Comparison of ENCODE assay signal across 8 cellular contexts in the genomic region with DNA sequence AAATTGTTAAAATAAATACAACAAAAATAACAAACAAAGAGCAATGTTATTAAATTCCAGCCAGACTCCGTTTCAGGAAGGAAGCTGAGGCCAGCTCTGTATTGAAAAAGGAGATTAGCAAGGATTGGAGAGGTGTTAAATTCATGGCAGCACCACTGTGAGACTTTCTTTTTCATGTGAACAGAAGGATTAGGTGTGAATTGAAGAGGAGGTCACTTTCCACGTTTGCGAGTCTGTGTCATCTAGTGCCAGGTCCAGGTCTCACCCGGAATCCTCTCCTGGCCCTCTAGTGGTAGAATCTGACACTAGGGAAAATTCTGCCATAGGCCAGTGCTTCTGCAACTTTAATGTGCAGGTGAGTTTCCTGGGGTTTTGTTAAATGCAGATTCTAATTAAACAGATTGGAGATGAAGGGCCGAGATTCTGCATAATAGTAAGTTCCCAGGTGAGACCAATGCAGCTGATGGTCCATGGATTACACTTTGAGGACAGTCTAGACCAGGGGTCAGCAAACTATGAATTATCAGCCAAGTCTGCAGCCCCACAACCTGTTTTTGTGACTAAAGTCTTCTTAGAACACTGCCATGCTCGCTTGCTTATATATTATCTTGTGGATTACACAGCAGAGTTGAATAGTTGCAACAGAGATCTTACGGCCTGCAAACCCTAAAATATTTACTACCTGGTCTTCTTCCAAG. TPM values are rescaled to one million over a fixed set of nuclear protein-coding genes. Genes with fewer than 3 reads are reported as not detected.
DNase-seq lines count a peak whose midpoint lies in the region; ATAC-seq and TF ChIP-seq lines count a peak whose summit lies in the region.

No MANE protein-coding gene starts in this region.

- H3K79me2 ChIP-seq in GM23338 (replicated peaks; ENCODE audit: insufficient read depth): no peaks in the 10 kb centered on the region

- H3K27me3 Mint-ChIP-seq in Calu3 (ENCODE audit: unreplicated experiment) (peaks cover 79% of the 10 kb centered on the region), GM23338 (ENCODE audit: insufficient read depth, low read depth, poor library complexity) (peaks cover 3% of the 10 kb centered on the region), nephron progenitor cell (ENCODE audit: low read depth, poor library complexity) (peaks cover 60% of the 10 kb centered on the region)

- H3K36me3 Mint-ChIP-seq in Calu3 (ENCODE audit: insufficient read depth, unreplicated experiment) (no peaks in the 10 kb centered on the region), GM23338 (ENCODE audit: low read depth) (no peaks in the 10 kb centered on the region), nephron progenitor cell (ENCODE audit: low read depth) (no peaks in the 10 kb centered on the region)

- no peaks in the 10 kb centered on the region for H3K9me3 ChIP-seq in Peyer's patch

- TF ChIP-seq POLR2A in Peyer's patch (IDR thresholded peaks at IDR 0.05): no peak

- CTCF ChIA-PET in Calu3 (lab: Charles Lee): interaction anchor here (1.0 to 1.6 kb wide), 2 partner anchors 38 to 225 kb away, joined by 3 to 4 read pairs; no protein-coding TSS in a partner anchor

- H3K4me1 Mint-ChIP-seq in Calu3 (ENCODE audit: low read depth, unreplicated experiment) (no peaks in the 10 kb centered on the region), GM23338 (peaks cover 26% of the 10 kb centered on the region), nephron progenitor cell (no peaks in the 10 kb centered on the region)

- no peaks in the 10 kb centered on the region for H3K9me2 ChIP-seq in GM23338 (ENCODE audit: insufficient read depth)

- ATAC-seq in GM23338 (peak; percentile 91), GM18870 (IDR thresholded peaks at IDR 0.05; ENCODE audit: unreplicated experiment) (no peak), GM21576 (IDR thresholded peaks at IDR 0.05; ENCODE audit: unreplicated experiment) (no peak)

- H3K4me1 ChIP-seq in GM23338 (ENCODE audit: insufficient read depth) (peaks cover under 1% of the 10 kb centered on the region), Peyer's patch (peaks cover 0 to 6% (median 0%) of the 10 kb centered on the region in 4 donors)

- no TSS peak for BruUV-seq in Calu3 (replicated peaks; lab: Mats Ljungman, UMichigan)

- no peaks in the 10 kb centered on the region for H3K9me3 Mint-ChIP-seq in Calu3 (ENCODE audit: low read depth, unreplicated experiment)
- no peaks in the 10 kb centered on the region for H3K9me3 Mint-ChIP-seq in GM23338
- H3K9me3 Mint-ChIP-seq in nephron progenitor cell: no peaks in the 10 kb centered on the region

- H3K4me3 ChIP-seq in GM23338 (no peak overlapping the region), Peyer's patch (no peak overlapping the region), epithelial cell of proximal tubule (ENCODE audit: low read depth, low read length) (no peak overlapping the region)

- H3K27me3 ChIP-seq in GM23338 (ENCODE audit: insufficient read depth): no peaks in the 10 kb centered on the region
- no peaks in the 10 kb centered on the region for H3K27me3 ChIP-seq in Peyer's patch

- H3K4me2 ChIP-seq in GM23338: no peak overlapping the region

- H3K36me3 ChIP-seq in GM23338 (ENCODE audit: insufficient read depth): no peaks in the 10 kb centered on the region
- no peaks in the 10 kb centered on the region for H3K36me3 ChIP-seq in Peyer's patch

- no peak overlapping the region for H3K4me3 Mint-ChIP-seq in Calu3 (ENCODE audit: low read depth, unreplicated experiment)
- H3K4me3 Mint-ChIP-seq in GM23338: no peak overlapping the region
- H3K4me3 Mint-ChIP-seq in nephron progenitor cell: no peak overlapping the region

- no peak overlapping the region for H2AFZ ChIP-seq in GM23338

- H3F3A ChIP-seq in GM23338 (replicated peaks; ENCODE audit: low read depth): no peaks in the 10 kb centered on the region

- DNase-seq in Calu3 (peak; percentile 56), GM23338 (ENCODE audit: low spot score) (peak; percentile 80), Peyer's patch (peak in 1 of 3 donors; percentile 52), epithelial cell of proximal tubule (ENCODE audit: low read depth) (no peak), nephron progenitor cell (peak; percentile 40)
- no peak for DNase-seq in stimulated activated naive CD4-positive, alpha-beta T cell (lab: John Stamatoyannopoulos, UW)

- intact Hi-C loops in Calu3 (cut with micrococcal nuclease; ENCODE audit: unreplicated experiment): no loop called here

- H3K27ac ChIP-seq in GM23338 (ENCODE audit: low read depth) (no peak overlapping the region), Peyer's patch (no peak overlapping the region)

- H4K20me1 ChIP-seq in GM23338 (replicated peaks; ENCODE audit: insufficient read depth): no peaks in the 10 kb centered on the region

- TF ChIP-seq CTCF in Calu3 (IDR thresholded peaks at IDR 0.05; ENCODE audit: unreplicated experiment): peak; percentile 60
- TF ChIP-seq CTCF in GM23338 (conservative IDR thresholded peaks at IDR 0.05; ENCODE audit: low read depth in 2 of 2): peak; percentile 75 to 89
- TF ChIP-seq CTCF in Peyer's patch (IDR thresholded peaks at IDR 0.05): peak; percentile 21 to 65 (median 58)
- peak; percentile 93 for TF ChIP-seq CTCF in epithelial cell of proximal tubule (conservative IDR thresholded peaks at IDR 0.05; ENCODE audit: low read depth, low read length)
- peak; percentile 86 for TF ChIP-seq CTCF in nephron progenitor cell (IDR thresholded peaks at IDR 0.05)

- H3K27ac Mint-ChIP-seq in Calu3 (ENCODE audit: unreplicated experiment) (no peak overlapping the region), GM23338 (no peak overlapping the region), nephron progenitor cell (no peak overlapping the region)

TF ChIP-seq in GM23338, 12 proteins besides CTCF, POLR2A, EP300 and RAD21:
- TF ChIP-seq JUNB (IDR thresholded peaks at IDR 0.05; ENCODE audit: unreplicated experiment): no peak
- TF ChIP-seq, protein P1, sequence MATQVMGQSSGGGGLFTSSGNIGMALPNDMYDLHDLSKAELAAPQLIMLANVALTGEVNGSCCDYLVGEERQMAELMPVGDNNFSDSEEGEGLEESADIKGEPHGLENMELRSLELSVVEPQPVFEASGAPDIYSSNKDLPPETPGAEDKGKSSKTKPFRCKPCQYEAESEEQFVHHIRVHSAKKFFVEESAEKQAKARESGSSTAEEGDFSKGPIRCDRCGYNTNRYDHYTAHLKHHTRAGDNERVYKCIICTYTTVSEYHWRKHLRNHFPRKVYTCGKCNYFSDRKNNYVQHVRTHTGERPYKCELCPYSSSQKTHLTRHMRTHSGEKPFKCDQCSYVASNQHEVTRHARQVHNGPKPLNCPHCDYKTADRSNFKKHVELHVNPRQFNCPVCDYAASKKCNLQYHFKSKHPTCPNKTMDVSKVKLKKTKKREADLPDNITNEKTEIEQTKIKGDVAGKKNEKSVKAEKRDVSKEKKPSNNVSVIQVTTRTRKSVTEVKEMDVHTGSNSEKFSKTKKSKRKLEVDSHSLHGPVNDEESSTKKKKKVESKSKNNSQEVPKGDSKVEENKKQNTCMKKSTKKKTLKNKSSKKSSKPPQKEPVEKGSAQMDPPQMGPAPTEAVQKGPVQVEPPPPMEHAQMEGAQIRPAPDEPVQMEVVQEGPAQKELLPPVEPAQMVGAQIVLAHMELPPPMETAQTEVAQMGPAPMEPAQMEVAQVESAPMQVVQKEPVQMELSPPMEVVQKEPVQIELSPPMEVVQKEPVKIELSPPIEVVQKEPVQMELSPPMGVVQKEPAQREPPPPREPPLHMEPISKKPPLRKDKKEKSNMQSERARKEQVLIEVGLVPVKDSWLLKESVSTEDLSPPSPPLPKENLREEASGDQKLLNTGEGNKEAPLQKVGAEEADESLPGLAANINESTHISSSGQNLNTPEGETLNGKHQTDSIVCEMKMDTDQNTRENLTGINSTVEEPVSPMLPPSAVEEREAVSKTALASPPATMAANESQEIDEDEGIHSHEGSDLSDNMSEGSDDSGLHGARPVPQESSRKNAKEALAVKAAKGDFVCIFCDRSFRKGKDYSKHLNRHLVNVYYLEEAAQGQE (IDR thresholded peaks at IDR 0.05; ENCODE audit: unreplicated experiment): no peak
- TF ChIP-seq CREB1 (CRISPR knock-in tag; IDR thresholded peaks at IDR 0.05; ENCODE audit: low read depth): no peak
- no peak for TF ChIP-seq ZNF114 (CRISPR knock-in tag; IDR thresholded peaks at IDR 0.05)
- TF ChIP-seq, protein P2, sequence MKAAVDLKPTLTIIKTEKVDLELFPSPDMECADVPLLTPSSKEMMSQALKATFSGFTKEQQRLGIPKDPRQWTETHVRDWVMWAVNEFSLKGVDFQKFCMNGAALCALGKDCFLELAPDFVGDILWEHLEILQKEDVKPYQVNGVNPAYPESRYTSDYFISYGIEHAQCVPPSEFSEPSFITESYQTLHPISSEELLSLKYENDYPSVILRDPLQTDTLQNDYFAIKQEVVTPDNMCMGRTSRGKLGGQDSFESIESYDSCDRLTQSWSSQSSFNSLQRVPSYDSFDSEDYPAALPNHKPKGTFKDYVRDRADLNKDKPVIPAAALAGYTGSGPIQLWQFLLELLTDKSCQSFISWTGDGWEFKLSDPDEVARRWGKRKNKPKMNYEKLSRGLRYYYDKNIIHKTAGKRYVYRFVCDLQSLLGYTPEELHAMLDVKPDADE (IDR thresholded peaks at IDR 0.05): no peak
- no peak for TF ChIP-seq EZH2 (IDR thresholded peaks at IDR 0.05; ENCODE audit: low read depth, unreplicated experiment)
- no peak for TF ChIP-seq EZH2phosphoT487 (IDR thresholded peaks at IDR 0.05; ENCODE audit: unreplicated experiment)
- no peak for TF ChIP-seq STAT1 (IDR thresholded peaks at IDR 0.05; ENCODE audit: unreplicated experiment)
- no peak for TF ChIP-seq ZNF331 (CRISPR knock-in tag; IDR thresholded peaks at IDR 0.05; ENCODE audit: low read depth)

RNA-seq across cellular contexts. Expression of a gene that starts 9.2 kb away (rescaled TPM):
- total RNA-seq in Calu3 (2022) (not detected in 2 replicates), Peyer's patch (1 to 10 TPM in 1 of 4 donors, under 1 TPM in 2, not detected in 1; 0.27 to 5.0 (median 0.38) TPM), epithelial cell of proximal tubule (not detected in 2 replicates)
- total RNA-seq in GM23338 (2014; rRNA removed; shearing (Covaris generic)): 0.16 and 0.28 TPM in 2 replicates
- 0.16 and 0.23 TPM in 2 replicates for polyA plus RNA-seq in GM23338 (2016; fragmentation: Nextera tagmentation; extraction: Ambion mirVana)

Comparison
In these comparisons a context has a peak if more than half of its experiments do, and no peak if none do; other contexts are left out.
1. DNase-seq: peak in Calu3 (single experiment), GM23338 (single experiment) and nephron progenitor cell (single experiment); none in epithelial cell of proximal tubule (single experiment) and stimulated activated naive CD4-positive, alpha-beta T cell (0 of 6).
2. Peak in every context shown above with its lines, with median percentiles within 50 percentile points of each other: CTCF ChIP-seq.